21 cellular contexts compared by ENCODE assay signal in the genomic region with DNA sequence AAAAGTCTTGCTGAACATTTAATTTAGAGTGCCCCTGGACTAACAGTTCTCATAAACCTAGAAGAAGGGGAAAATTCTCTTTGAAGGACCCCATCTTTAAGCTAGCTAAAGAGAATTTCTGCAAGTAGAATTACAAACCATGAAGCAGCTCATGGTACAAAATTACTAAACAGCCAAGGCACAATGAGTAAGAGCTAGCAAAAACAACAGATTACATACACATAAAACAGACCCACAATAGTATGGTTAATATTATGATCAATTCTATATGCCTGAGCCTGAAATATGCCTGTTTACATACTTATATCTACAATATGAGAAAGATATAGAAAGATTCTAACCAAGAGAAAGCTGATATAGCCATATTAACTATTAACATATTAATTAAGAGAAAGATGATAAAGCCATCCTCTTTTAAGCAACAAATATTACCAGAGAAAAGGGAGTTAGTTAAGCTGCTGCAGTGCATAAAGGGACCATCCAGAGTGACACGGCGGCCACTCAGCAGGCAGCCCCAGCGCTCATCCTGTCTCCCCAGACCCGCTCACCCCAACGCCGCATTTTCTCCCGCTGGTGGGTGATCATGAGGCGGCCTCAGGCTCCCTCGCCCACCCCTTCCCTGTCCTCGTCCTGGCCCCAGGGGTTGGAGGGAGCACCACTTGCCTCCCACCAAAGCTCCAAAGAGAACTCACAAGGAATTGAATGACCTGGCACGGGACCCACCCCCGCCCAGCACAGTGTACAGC.
DNase-seq lines count a peak whose midpoint lies in the region; ATAC-seq, FAIRE-seq and TF ChIP-seq lines count a peak whose summit lies in the region.
"Had no signal": no experiment of that assay in that cellular context is flagged by ENCODE, and none has a peak within 500 bp of the region (broad histone marks: within the 10 kb centered on the region; RNA-seq: fewer than 3 reads in every experiment).

No MANE protein-coding gene starts in this region.

- H2BK5ac ChIP-seq in neuronal stem cell (ENCODE audit: low read length): no peak overlapping the region

- H3K27ac ChIP-seq in neuronal stem cell (replicated peaks; ENCODE audit: low read length): no peak overlapping the region
- H3K27ac ChIP-seq in thoracic aorta: peak overlapping the region; percentile 3 to 50
- peak overlapping the region in 1 of 4 donors; percentile 22 for H3K27ac ChIP-seq in pancreas
- H3K27ac ChIP-seq: prostate gland had no signal

- no peak overlapping the region for H3K4me3 Mint-ChIP-seq in HFFc6
- H3K4me3 Mint-ChIP-seq: CD4-positive, alpha-beta T cell; nephron progenitor cell had no signal

- H3K27ac Mint-ChIP-seq in HFFc6: peak overlapping the region; percentile 50
- H3K27ac Mint-ChIP-seq: CD4-positive, alpha-beta T cell had no signal

- TF ChIP-seq CTCF in HFFc6 (IDR thresholded peaks at IDR 0.05) (no peak), thoracic aorta (IDR thresholded peaks at IDR 0.05) (no peak), pancreas (IDR thresholded peaks at IDR 0.05) (no peak)

- no peaks in the 10 kb centered on the region for H3K36me3 Mint-ChIP-seq in HFFc6 (ENCODE audit: low read depth)

- no peak overlapping the region for H3K23ac ChIP-seq in neuronal stem cell (ENCODE audit: low read depth, low read length, poor library complexity)

- H3K36me3 ChIP-seq in adipocyte (ENCODE audit: control insufficient read depth, insufficient read depth, low read length, severe bottlenecking): no peaks in the 10 kb centered on the region
- no peaks in the 10 kb centered on the region for H3K36me3 ChIP-seq in neuronal stem cell (replicated peaks in 1 of 2; ENCODE audit: control insufficient read depth in 2 of 2, insufficient read depth in 2 of 2, low read length in 2 of 2)
- H3K36me3 ChIP-seq in thoracic aorta: no peaks in the 10 kb centered on the region
- H3K36me3 ChIP-seq in pancreas: no peaks in the 10 kb centered on the region
- H3K36me3 ChIP-seq: colonic mucosa, prostate gland, SJSA1 had no signal

- H3K27me3 ChIP-seq in adipocyte (replicated peaks; ENCODE audit: control insufficient read depth, insufficient read depth, low read length): no peaks in the 10 kb centered on the region
- H3K27me3 ChIP-seq in neuronal stem cell (ENCODE audit: control insufficient read depth in 3 of 3, insufficient read depth in 3 of 3, low read depth in 1 of 3, low read length in 3 of 3): no peaks in the 10 kb centered on the region
- no peaks in the 10 kb centered on the region for H3K27me3 ChIP-seq in thoracic aorta (replicated peaks; ENCODE audit: insufficient read depth)
- H3K27me3 ChIP-seq in pancreas: no peaks in the 10 kb centered on the region
- H3K27me3 ChIP-seq: colonic mucosa, SJSA1 had no signal

- no peak overlapping the region for H3K4ac ChIP-seq in neuronal stem cell (ENCODE audit: low read length)

- peaks cover 41% of the 10 kb centered on the region for H3K4me1 ChIP-seq in adipocyte (ENCODE audit: control insufficient read depth, insufficient read depth, low read length)
- H3K4me1 ChIP-seq in neuronal stem cell (ENCODE audit: control insufficient read depth in 2 of 2, insufficient read depth in 1 of 2, low read depth in 1 of 2, low read length in 2 of 2): no peaks in the 10 kb centered on the region
- peaks cover 9 to 35% of the 10 kb centered on the region in 2 donors for H3K4me1 ChIP-seq in thoracic aorta (ENCODE audit: control insufficient read depth in 1 of 2, low read depth in 2 of 2)
- no peaks in the 10 kb centered on the region for H3K4me1 ChIP-seq in pancreas
- H3K4me1 ChIP-seq: colonic mucosa, prostate gland had no signal

- no peak overlapping the region for H2BK15ac ChIP-seq in neuronal stem cell (ENCODE audit: low read length)

- intact Hi-C loops in pancreas (cut with DNase I): no loop called here

- peak overlapping the region; percentile 4 for H2BK12ac ChIP-seq in neuronal stem cell (ENCODE audit: low read length)

- H4K8ac ChIP-seq in neuronal stem cell (ENCODE audit: low read depth, low read length): no peak overlapping the region

- FAIRE-seq in pancreas (lab: Jason Lieb, UNC): no peak
- FAIRE-seq: small intestine had no signal

- peak overlapping the region; percentile 5 for H2AK5ac ChIP-seq in neuronal stem cell (ENCODE audit: low read depth, low read length)

- no peak overlapping the region for H4K91ac ChIP-seq in neuronal stem cell (ENCODE audit: low read depth, low read length, poor library complexity)

- H3K79me1 ChIP-seq in neuronal stem cell (ENCODE audit: low read depth, low read length): no peaks in the 10 kb centered on the region

- H3K9ac ChIP-seq in adipocyte (ENCODE audit: low read length) (peak overlapping the region; percentile 42), neuronal stem cell (ENCODE audit: low read depth, low read length, poor library complexity) (no peak overlapping the region)

- no peaks in the 10 kb centered on the region for H3K9me3 Mint-ChIP-seq in HFFc6
- H3K9me3 Mint-ChIP-seq: CD4-positive, alpha-beta T cell; nephron progenitor cell had no signal

- peaks cover 70% of the 10 kb centered on the region for H3K4me1 Mint-ChIP-seq in HFFc6 (ENCODE audit: low read depth)
- H3K4me1 Mint-ChIP-seq: nephron progenitor cell had no signal

- H3K18ac ChIP-seq in neuronal stem cell (ENCODE audit: low read length): peak overlapping the region; percentile 70

- H3K9me3 ChIP-seq in adipocyte (ENCODE audit: control insufficient read depth, low read length): no peaks in the 10 kb centered on the region
- H3K9me3 ChIP-seq in neuronal stem cell (replicated peaks in 1 of 2; ENCODE audit: control insufficient read depth in 2 of 2, insufficient read depth in 1 of 2, low read depth in 1 of 2, low read length in 2 of 2): no peaks in the 10 kb centered on the region
- no peaks in the 10 kb centered on the region for H3K9me3 ChIP-seq in thoracic aorta
- H3K9me3 ChIP-seq in pancreas: no peaks in the 10 kb centered on the region
- H3K9me3 ChIP-seq: colonic mucosa, prostate gland, SJSA1 had no signal

- no peak overlapping the region for H3K4me3 ChIP-seq in adipocyte (ENCODE audit: low read length)
- H3K4me3 ChIP-seq in neuronal stem cell (ENCODE audit: low read length in 2 of 2): no peak overlapping the region
- no peak overlapping the region for H3K4me3 ChIP-seq in thoracic aorta
- no peak overlapping the region for H3K4me3 ChIP-seq in pancreas
- H3K4me3 ChIP-seq: colonic mucosa, prostate gland, SJSA1 had no signal

- no peaks in the 10 kb centered on the region for H3K27me3 Mint-ChIP-seq in HFFc6 (ENCODE audit: insufficient read depth)
- H3K27me3 Mint-ChIP-seq: CD4-positive, alpha-beta T cell had no signal

- no peak overlapping the region for H2BK120ac ChIP-seq in neuronal stem cell (ENCODE audit: low read depth, low read length)

- no peak overlapping the region for H2AFZ ChIP-seq in neuronal stem cell (ENCODE audit: low read length)

- DNase-seq in HFFc6 (no peak), adipocyte (ENCODE audit: low read depth) (no peak), neuronal stem cell (ENCODE audit: low spot score) (no peak), thoracic aorta (ENCODE audit: low spot score) (no peak), glomerular visceral epithelial cell (ENCODE audit: extremely low spot score) (no peak), pancreas (no peak), HPDE6-E6E7 (ENCODE audit: extremely low spot score) (no peak)
- DNase-seq: activated CD8-positive, alpha-beta memory T cell treated with anti-CD3 and anti-CD28 coated beads, Interleukin-2, amount 50 U/mL, for 4 hours; activated gamma-delta T cell treated with Interleukin-2 at 50 U/mL for 16 hours; CD4-positive, alpha-beta T cell; colonic mucosa; KBM-7; left cardiac atrium; MM.1S; NCI-H1436 treated with DMSO at 0.1 percent for 48 hours; NCI-H2171; NCI-H524 treated with DMSO at 0.1 percent for 48 hours; nephron progenitor cell; small intestine had no signal

- H3K4me2 ChIP-seq in neuronal stem cell (ENCODE audit: insufficient read depth, low read length, poor library complexity, severe bottlenecking): no peak overlapping the region

- H3K14ac ChIP-seq in neuronal stem cell (ENCODE audit: low read length): no peak overlapping the region

- no CpG with 5 or more reads among the region's 12 CpGs for WGBS in neuronal stem cell (ENCODE audit: extremely low coverage in 2 of 2, insufficient read length in 2 of 2, insufficient replicate concordance in 1 of 2), 2 donors
- WGBS in pancreas, 2 donors: 87 to 89% methylated on average over 12 of the region's 12 CpGs

- ATAC-seq in thoracic aorta (ENCODE audit: insufficient number of reproducible peaks, low FRiP score, low read depth): no peak
- ATAC-seq in pancreas: no peak
- ATAC-seq: left cardiac atrium had no signal
